In the genomic region with DNA sequence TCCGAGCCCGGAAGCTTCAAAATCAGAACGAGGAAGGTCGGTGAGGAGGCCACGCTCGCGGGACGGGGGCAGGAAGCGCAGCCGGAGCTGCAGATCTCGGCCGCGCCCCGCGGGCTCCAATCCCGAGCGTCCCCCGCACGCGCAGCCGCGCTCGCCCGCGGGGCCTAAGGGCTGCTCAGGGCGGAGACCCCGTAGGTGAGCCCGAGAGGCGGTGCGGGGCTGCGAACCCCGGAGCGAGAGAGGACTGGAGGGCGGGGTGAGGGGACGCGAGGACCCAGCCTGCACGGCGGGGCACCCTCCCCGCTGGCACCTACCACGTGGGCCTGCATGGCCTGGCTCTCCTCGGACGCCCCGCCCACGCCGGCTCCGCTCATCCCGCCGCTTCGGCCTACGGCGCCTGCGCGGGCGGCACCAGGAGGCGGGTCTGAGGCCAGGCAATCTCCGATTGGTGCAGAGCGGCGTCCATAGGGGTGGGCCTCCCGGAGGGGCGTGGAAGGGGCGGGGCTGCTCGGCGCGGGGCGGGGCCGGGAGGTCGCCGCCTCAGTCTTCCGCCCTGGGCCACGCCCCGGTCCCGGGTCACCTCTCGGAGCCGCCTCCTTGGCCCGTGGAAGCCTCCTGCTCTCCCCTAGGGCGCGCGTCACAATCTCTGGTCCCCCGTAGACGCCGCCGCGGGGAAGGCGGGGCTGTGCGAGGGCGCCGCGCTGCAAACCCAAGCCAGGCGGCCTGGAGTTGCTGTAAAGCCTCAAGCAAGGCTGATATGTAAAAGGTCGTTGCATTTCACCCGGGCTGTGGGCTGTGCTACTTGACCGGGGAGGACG, we compare ENCODE assay signal across 8 cellular contexts. TPM values are rescaled to one million over a fixed set of nuclear protein-coding genes. Genes with fewer than 3 reads are reported as not detected.
DNase-seq lines count a peak whose midpoint lies in the region; ATAC-seq and TF ChIP-seq lines count a peak whose summit lies in the region.

No MANE protein-coding gene starts in this region.

- ATAC-seq in GM19025 (IDR thresholded peaks at IDR 0.05; ENCODE audit: low read depth, unreplicated experiment), result peak; percentile 91
- ATAC-seq in HG03280 (IDR thresholded peaks at IDR 0.05; ENCODE audit: unreplicated experiment), result peak; percentile 89

- DNase-seq in AG09319 (ENCODE audit: extremely low read depth, low read depth) (peak; percentile 94), NCI-H446 treated with DMSO at 0.1 percent for 48 hours (lab: John Stamatoyannopoulos, UW) (peak; percentile 93), cerebellum (ENCODE audit: low spot score) (peak; percentile 100), kidney glomerular epithelial cell (lab: John Stamatoyannopoulos, UW) (peak; percentile 92)
- peak; percentile 97 for DNase-seq in activated CD4-positive, alpha-beta T cell treated with anti-CD3 and anti-CD28 coated beads for 1 hour
- DNase-seq in stimulated activated CD4-positive, alpha-beta T cell treated with anti-CD3 and anti-CD28 coated beads, Interleukin-15, amount 100 ng/mL, for 48 hours (ENCODE audit: low read depth in 2 of 2), result peak; percentile 94 to 97

- TF ChIP-seq CTCF in AG09319 (IDR thresholded peaks at IDR 0.05; ENCODE audit: low read depth, low read length), result no peak

RNA-seq across cellular contexts. Expression of gene METRNL, which starts 27.8 kb away (rescaled TPM):
- total RNA-seq in cerebellum, result 14.2 TPM

Comparison
In these comparisons a context has a peak if more than half of its experiments do, and no peak if none do; other contexts are left out.
1. Peak in every context shown above with its lines: DNase-seq and ATAC-seq.